ENCODE assay signal across 7 cellular contexts in genomic region chr20:1212607-1213396, GRCh38. TPM values are rescaled to one million over a fixed set of nuclear protein-coding genes. Genes with fewer than 3 reads are reported as not detected.
A peak's percentile ranks its signal among the peaks of the same experiment; 100 is the strongest.
DNase-seq lines count a peak whose midpoint lies in the region; ATAC-seq, FAIRE-seq and TF ChIP-seq lines count a peak whose summit lies in the region.

No MANE protein-coding gene starts in this region.

- peak overlapping the region; percentile 57 for H3K4me2 ChIP-seq in fibroblast of lung (ENCODE audit: extremely low read depth, insufficient read depth, low read length)

- no peak overlapping the region for H3K4me3 Mint-ChIP-seq in activated T-cell treated with anti-CD3 and anti-CD28 coated beads, Interleukin-2, amount 50 U/mL, for 4 hours
- no peak overlapping the region for H3K4me3 Mint-ChIP-seq in nephron
- peak overlapping the region; percentile 19 to 53 for H3K4me3 Mint-ChIP-seq in stimulated activated naive CD8-positive, alpha-beta T cell treated with anti-CD3 and anti-CD28 coated beads, Interleukin-15, amount 100 ng/mL, for 72 hours

- peaks cover under 1% of the 10 kb centered on the region for H3K27me3 Mint-ChIP-seq in activated T-cell treated with anti-CD3 and anti-CD28 coated beads, Interleukin-2, amount 50 U/mL, for 4 hours (ENCODE audit: low read depth)
- peaks cover 41% of the 10 kb centered on the region for H3K27me3 Mint-ChIP-seq in nephron (ENCODE audit: low read depth)
- H3K27me3 Mint-ChIP-seq in stimulated activated naive CD8-positive, alpha-beta T cell treated with anti-CD3 and anti-CD28 coated beads, Interleukin-15, amount 100 ng/mL, for 72 hours, result no peaks in the 10 kb centered on the region

- peak; percentile 30 for DNase-seq in GM12891 (ENCODE audit: insufficient read length, low spot score)
- peak; percentile 45 for DNase-seq in Panc1 (ENCODE audit: low read depth, low spot score)
- peak; percentile 57 for DNase-seq in activated T-cell treated with anti-CD3 and anti-CD28 coated beads, Interleukin-2, amount 50 U/mL, for 4 hours
- DNase-seq in fibroblast of lung (ENCODE audit: low read depth in 2 of 2), result peak; percentile 62 to 72
- peak; percentile 65 to 68 for DNase-seq in stimulated activated naive CD8-positive, alpha-beta T cell treated with anti-CD3 and anti-CD28 coated beads, Interleukin-15, amount 100 ng/mL, for 72 hours

- H3K4me1 ChIP-seq in HUES48 (ENCODE audit: control insufficient read depth, insufficient read depth, low read length) (peaks cover 15% of the 10 kb centered on the region), Panc1 (ENCODE audit: control insufficient read depth, insufficient read depth, low read length) (0 out of 2 replicates have a peak, but pooled peaks cover 2% of the 10 kb centered on the region), fibroblast of lung (ENCODE audit: control insufficient read depth, extremely low read depth, insufficient read depth, low read length) (no peaks in the 10 kb centered on the region)

- BruUV-seq in Panc1 (replicated peaks; lab: Mats Ljungman, UMichigan), result no TSS peak

- no peaks in the 10 kb centered on the region for H4K20me1 ChIP-seq in fibroblast of lung (ENCODE audit: control insufficient read depth, extremely low read depth, insufficient read depth, low read length)

- H3K36me3 ChIP-seq in HUES48 (ENCODE audit: control insufficient read depth, insufficient read depth, low read length) (no peaks in the 10 kb centered on the region), Panc1 (ENCODE audit: control insufficient read depth, insufficient read depth, low read length) (no peaks in the 10 kb centered on the region), fibroblast of lung (ENCODE audit: control insufficient read depth, insufficient read depth, low read length) (no peaks in the 10 kb centered on the region)

- H2AFZ ChIP-seq in fibroblast of lung (ENCODE audit: low read length), result peak overlapping the region; percentile 55

- TF ChIP-seq POLR2A in GM12891 (IDR thresholded peaks at IDR 0.05; ENCODE audit: low read depth, low read length), result no peak

- intact Hi-C loops in Panc1 (cut with micrococcal nuclease; ENCODE audit: unreplicated experiment), result loop anchor here (10.0 kb wide), 2 partner anchors 262 to 398 kb away; no protein-coding TSS in a partner anchor

- H3K4me1 Mint-ChIP-seq in activated T-cell treated with anti-CD3 and anti-CD28 coated beads, Interleukin-2, amount 50 U/mL, for 4 hours (ENCODE audit: low read depth), result peaks cover 32% of the 10 kb centered on the region
- H3K4me1 Mint-ChIP-seq in nephron, result no peaks in the 10 kb centered on the region
- H3K4me1 Mint-ChIP-seq in stimulated activated naive CD8-positive, alpha-beta T cell treated with anti-CD3 and anti-CD28 coated beads, Interleukin-15, amount 100 ng/mL, for 72 hours, result peaks cover 50% of the 10 kb centered on the region

- TF ChIP-seq CTCF in Panc1 (IDR thresholded peaks at IDR 0.05) (peak; percentile 91), fibroblast of lung (conservative IDR thresholded peaks at IDR 0.05 in 1 of 2, IDR thresholded peaks at IDR 0.05 in 1 of 2; ENCODE audit: low read depth in 1 of 2, low read length in 2 of 2) (peak; percentile 82 to 92), nephron (IDR thresholded peaks at IDR 0.05; ENCODE audit: unreplicated experiment in 3 of 3) (peak; percentile 82 to 85 (median 84))

- in situ Hi-C loops in Panc1 (cut with HindIII; ENCODE audit: low pct_unique_long_range_greater_than_20kb, low sequenced_read_pairs), result no loop called here

- no peaks in the 10 kb centered on the region for H3K9me3 ChIP-seq in HUES48 (ENCODE audit: control insufficient read depth, insufficient read depth, low read length)
- H3K9me3 ChIP-seq in Panc1 (ENCODE audit: control insufficient read depth, insufficient read depth, low read depth, low read length), result no peaks in the 10 kb centered on the region
- no peaks in the 10 kb centered on the region for H3K9me3 ChIP-seq in fibroblast of lung (ENCODE audit: control insufficient read depth, insufficient read depth, low read depth, low read length)

- CTCF ChIA-PET in Panc1 (lab: Charles Lee), result interaction anchor here (0.6 to 1.4 kb wide), 4 partner anchors 88 to 395 kb away, joined by 3 to 8 read pairs (median 4); no protein-coding TSS in a partner anchor

- H3K27ac Mint-ChIP-seq in nephron, result no peak overlapping the region
- peak overlapping the region in 1 of 2 donors; percentile 42 for H3K27ac Mint-ChIP-seq in stimulated activated naive CD8-positive, alpha-beta T cell treated with anti-CD3 and anti-CD28 coated beads, Interleukin-15, amount 100 ng/mL, for 72 hours

- H3K9ac ChIP-seq in HUES48 (ENCODE audit: low read depth, low read length) (peak overlapping the region; percentile 39; the same call in 1 of the 2 replicates), fibroblast of lung (ENCODE audit: insufficient read depth, low read length) (no peak overlapping the region)

- H3K9me3 Mint-ChIP-seq in activated T-cell treated with anti-CD3 and anti-CD28 coated beads, Interleukin-2, amount 50 U/mL, for 4 hours, result no peaks in the 10 kb centered on the region
- no peaks in the 10 kb centered on the region for H3K9me3 Mint-ChIP-seq in nephron
- no peaks in the 10 kb centered on the region for H3K9me3 Mint-ChIP-seq in stimulated activated naive CD8-positive, alpha-beta T cell treated with anti-CD3 and anti-CD28 coated beads, Interleukin-15, amount 100 ng/mL, for 72 hours

- H3K4me3 ChIP-seq in HUES48 (ENCODE audit: low read depth, low read length), result no peak overlapping the region
- H3K4me3 ChIP-seq in Panc1 (ENCODE audit: low read depth in 2 of 2, low read length in 2 of 2), result 0 out of 4 replicates have a peak overlapping the region, but pooled peaks of 1 of the 2 experiments have one; percentile 2
- H3K4me3 ChIP-seq in fibroblast of lung (replicated peaks in 1 of 4; ENCODE audit: control extremely low read depth in 1 of 4, insufficient read depth in 1 of 4, low read depth in 3 of 4, low read length in 4 of 4), result no peak overlapping the region

- POLR2A ChIA-PET in Panc1 (lab: Charles Lee), result no interaction called here

- no peaks in the 10 kb centered on the region for H3K79me2 ChIP-seq in fibroblast of lung (ENCODE audit: control insufficient read depth, insufficient read depth, low read length)

- FAIRE-seq in GM12891 (lab: Jason Lieb, UNC), result peak; percentile 92

- H3K36me3 Mint-ChIP-seq in activated T-cell treated with anti-CD3 and anti-CD28 coated beads, Interleukin-2, amount 50 U/mL, for 4 hours (ENCODE audit: insufficient read depth), result no peaks in the 10 kb centered on the region
- H3K36me3 Mint-ChIP-seq in nephron (ENCODE audit: low read depth), result no peaks in the 10 kb centered on the region

- H3K27me3 ChIP-seq in HUES48 (ENCODE audit: control insufficient read depth, insufficient read depth, low read length) (peaks cover 6% of the 10 kb centered on the region), Panc1 (ENCODE audit: control insufficient read depth, insufficient read depth, low read length) (peaks cover 19% of the 10 kb centered on the region), fibroblast of lung (ENCODE audit: control insufficient read depth, insufficient read depth, low read length) (peaks cover 14% of the 10 kb centered on the region)

- no peak overlapping the region for H3K27ac ChIP-seq in HUES48 (ENCODE audit: low read depth, low read length)
- no peak overlapping the region for H3K27ac ChIP-seq in Panc1 (ENCODE audit: low read length)
- H3K27ac ChIP-seq in fibroblast of lung (ENCODE audit: insufficient read depth, low read length), result no peak overlapping the region

- peak; percentile 98 for ATAC-seq in Panc1
- ATAC-seq in activated T-cell treated with anti-CD3 and anti-CD28 coated beads, Interleukin-2, amount 50 U/mL, for 4 hours, result peak; percentile 69 to 79
- peak; percentile 90 for ATAC-seq in stimulated activated naive CD8-positive, alpha-beta T cell treated with anti-CD3 and anti-CD28 coated beads, Interleukin-15, amount 100 ng/mL, for 72 hours

TF ChIP-seq in GM12891, 5 proteins besides CTCF, POLR2A, EP300 and RAD21:
- TF ChIP-seq TAF1 (IDR thresholded peaks at IDR 0.05; ENCODE audit: low read depth, low read length) (no peak), POLR2AphosphoS5 (IDR thresholded peaks at IDR 0.05; ENCODE audit: low read depth, low read length) (no peak), POU2F2 (IDR thresholded peaks at IDR 0.05; ENCODE audit: low read depth, low read length) (0 out of 2 replicates have a peak, but pooled peaks have one; percentile 42), PAX5 (IDR thresholded peaks at IDR 0.05; ENCODE audit: insufficient read depth, low read length, severe bottlenecking) (no peak)

RNA-seq across cellular contexts. Expression of gene C20orf202, which starts 9.5 kb away (rescaled TPM):
- not detected for polyA plus RNA-seq in GM12891 (2012; ENCODE audit: low read depth, missing spikeins)
- not detected for total RNA-seq in Panc1 (2021; ENCODE audit: unreplicated experiment)
- polyA plus RNA-seq in Panc1 (2012; ENCODE audit: insufficient read length), result not detected
- not detected for total RNA-seq in activated T-cell treated with anti-CD3 and anti-CD28 coated beads, Interleukin-2, amount 50 U/mL, for 4 hours
- total RNA-seq in fibroblast of lung, result under 0.01 TPM in 1 of 2 replicates, not detected in the other
- polyA plus RNA-seq in fibroblast of lung, result not detected in 2 replicates
- not detected in 2 replicates for polyA plus RNA-seq in fibroblast of lung (2012)
- not detected in 2 replicates for polyA minus RNA-seq in fibroblast of lung (ENCODE audit: low replicate concordance)

RNA-seq across cellular contexts. Expression of gene RAD21L1, which starts 13.0 kb away (rescaled TPM):
- polyA plus RNA-seq in GM12891 (2012; ENCODE audit: low read depth, missing spikeins), result not detected
- total RNA-seq in Panc1 (2021; ENCODE audit: unreplicated experiment), result 1.0 TPM
- polyA plus RNA-seq in Panc1 (2012; ENCODE audit: insufficient read length), result 0.48 TPM
- under 1 TPM in 1 of 3 donors, not detected in 2; 0.71 TPM for total RNA-seq in activated T-cell treated with anti-CD3 and anti-CD28 coated beads, Interleukin-2, amount 50 U/mL, for 4 hours
- total RNA-seq in fibroblast of lung, result 0.50 TPM in 1 of 2 replicates, not detected in the other
- polyA plus RNA-seq in fibroblast of lung, result 0.10 and 0.16 TPM in 2 replicates
- 0.16 TPM in 1 of 2 replicates, not detected in the other for polyA plus RNA-seq in fibroblast of lung (2012)
- not detected in 2 replicates for polyA minus RNA-seq in fibroblast of lung (ENCODE audit: low replicate concordance)

RNA-seq across cellular contexts. Expression of gene TMEM74B, which starts 28.0 kb away (rescaled TPM):
- polyA plus RNA-seq in GM12891 (2012; ENCODE audit: low read depth, missing spikeins), result 0.13 TPM
- total RNA-seq in Panc1 (2021; ENCODE audit: unreplicated experiment) (1.1 TPM), fibroblast of lung (not detected in 2 replicates)
- polyA plus RNA-seq in Panc1 (2012; ENCODE audit: insufficient read length), result 1.8 TPM
- total RNA-seq in activated T-cell treated with anti-CD3 and anti-CD28 coated beads, Interleukin-2, amount 50 U/mL, for 4 hours, result not detected
- not detected in 2 replicates for polyA plus RNA-seq in fibroblast of lung
- not detected in 2 replicates for polyA plus RNA-seq in fibroblast of lung (2012)
- 0.22 TPM in 1 of 2 replicates, not detected in the other for polyA minus RNA-seq in fibroblast of lung (ENCODE audit: low replicate concordance)

RNA-seq across cellular contexts. Expression of gene SNPH, which starts 53.3 kb away (rescaled TPM):
- polyA plus RNA-seq in GM12891 (2012; ENCODE audit: low read depth, missing spikeins), result 0.65 TPM
- total RNA-seq in Panc1 (2021; ENCODE audit: unreplicated experiment), result 6.4 TPM
- 8.1 TPM for polyA plus RNA-seq in Panc1 (2012; ENCODE audit: insufficient read length)
- total RNA-seq in activated T-cell treated with anti-CD3 and anti-CD28 coated beads, Interleukin-2, amount 50 U/mL, for 4 hours, result 1 to 10 TPM; 1.4 to 2.6 (median 1.9) TPM
- 9.5 and 18.5 TPM in 2 replicates for total RNA-seq in fibroblast of lung
- polyA plus RNA-seq in fibroblast of lung, result 0.85 and 1.3 TPM in 2 replicates
- 5.4 and 7.3 TPM in 2 replicates for polyA plus RNA-seq in fibroblast of lung (2012)
- polyA minus RNA-seq in fibroblast of lung (ENCODE audit: low replicate concordance), result 6.2 and 7.9 TPM in 2 replicates

Comparison
In these comparisons a context has a peak if more than half of its experiments do, and no peak if none do; other contexts are left out.
1. H3K4me3 Mint-ChIP-seq: peak in stimulated activated naive CD8-positive, alpha-beta T cell treated with anti-CD3 and anti-CD28 coated beads, Interleukin-15, amount 100 ng/mL, for 72 hours (2 of 2); none in activated T-cell treated with anti-CD3 and anti-CD28 coated beads, Interleukin-2, amount 50 U/mL, for 4 hours (single experiment) and nephron (0 of 3).
2. Peak in every context shown above with its lines, with median percentiles within 50 percentile points of each other: DNase-seq, ATAC-seq and CTCF ChIP-seq.